20 cellular contexts compared by ENCODE assay signal in genomic region chr6:159513074-159513473, GRCh38.
"Had no signal": no experiment of that assay in that cellular context is flagged by ENCODE, and none has a peak within 500 bp of the region (broad histone marks: within the 10 kb centered on the region; RNA-seq: fewer than 3 reads in every experiment).

No MANE protein-coding gene starts in this region.

- H3K4me3 ChIP-seq: SJSA1, SK-N-MC had no signal

- DNase-seq: KBM-7, MV-4-11, NCI-H1048, NCI-H1105, NCI-H1417, NCI-H1436 treated with DMSO at 0.1 percent for 48 hours, NCI-H1694, NCI-H187 treated with DMSO at 0.1 percent for 48 hours, NCI-H2029 treated with DMSO at 0.1 percent for 48 hours, NCI-H2107, NCI-H2227 treated with DMSO at 0.1 percent for 48 hours, NCI-H524, NCI-H526 treated with DMSO at 0.1 percent for 48 hours, NCI-H774, Right ventricle myocardium superior, RPMI8226, SIG-M5 had no signal

- H3K9me3 ChIP-seq: SJSA1 had no signal

- H3K36me3 ChIP-seq: SJSA1 had no signal

- H3K27ac ChIP-seq: HL-60, SJSA1, SK-N-MC had no signal
